In genomic region chr2:218127929-218128455, GRCh38 we compare ENCODE assay signal across 25 cellular contexts. TPM values are rescaled to one million over a fixed set of nuclear protein-coding genes. Genes with fewer than 3 reads are reported as not detected.
"Had no signal": no experiment of that assay in that cellular context is flagged by ENCODE, and none has a peak within 500 bp of the region (broad histone marks: within the 10 kb centered on the region; RNA-seq: fewer than 3 reads in every experiment).

No MANE protein-coding gene starts in this region.

- H3K4me1 ChIP-seq: psoas muscle, sigmoid colon had no signal

- H3K36me3 ChIP-seq: heart left ventricle, sigmoid colon had no signal

- H3K4me3 ChIP-seq: heart left ventricle, psoas muscle, sigmoid colon, skin epidermis had no signal

- FAIRE-seq: endothelial cell of umbilical vein, frontal cortex, islet of Langerhans, urothelium cell line had no signal

- DNase-seq: dermis blood vessel endothelial cell; endodermal cell; erythroblast; heart left ventricle; hippocampal formation; kidney glomerular epithelial cell; nephron progenitor cell; psoas muscle; retina; sigmoid colon; stimulated activated CD4-positive, alpha-beta T cell treated with anti-CD3 and anti-CD28 coated beads, Interleukin-12 subunit alpha, Interleukin-12 subunit beta, amount 100 ng/mL, for 4 hours; stimulated activated naive CD4-positive, alpha-beta T cell had no signal

- H3K9me3 Mint-ChIP-seq: mesothelial cell of epicardium, type B pancreatic cell had no signal

- H3K27me3 ChIP-seq: sigmoid colon had no signal

- H3K36me3 Mint-ChIP-seq: memory B cell, mesothelial cell of epicardium, type B pancreatic cell had no signal

- H3K27ac ChIP-seq: heart left ventricle, psoas muscle, sigmoid colon had no signal

- ATAC-seq: heart left ventricle, left lobe of liver, psoas muscle had no signal

- H3K4me3 Mint-ChIP-seq: endodermal cell, memory B cell, mesothelial cell of epicardium, nephron progenitor cell, type B pancreatic cell had no signal

- H3K27ac Mint-ChIP-seq: endodermal cell, memory B cell, mesothelial cell of epicardium, nephron progenitor cell, type B pancreatic cell had no signal

RNA-seq across cellular contexts. Expression of gene CXCR2, which starts 2.2 kb away (rescaled TPM):
- total RNA-seq: dermis blood vessel endothelial cell, endodermal cell, endothelial cell of umbilical vein, fibroblast of lung, glomerular endothelial cell, osteoblast, sigmoid colon had no signal
- polyA plus RNA-seq: endothelial cell of umbilical vein, fibroblast of lung had no signal

RNA-seq across cellular contexts. Expression of gene CXCR1, which starts 38.8 kb away (rescaled TPM):
- total RNA-seq: dermis blood vessel endothelial cell, endodermal cell, endothelial cell of umbilical vein, fibroblast of lung, glomerular endothelial cell, mesothelial cell of epicardium, osteoblast, sigmoid colon had no signal
- polyA plus RNA-seq: endothelial cell of umbilical vein, fibroblast of lung had no signal

RNA-seq across cellular contexts. Expression of gene RUFY4, which starts 58.9 kb away (rescaled TPM):
- total RNA-seq: dermis blood vessel endothelial cell, endothelial cell of umbilical vein, fibroblast of lung, frontal cortex, glomerular endothelial cell, left lobe of liver, lower leg skin, mesothelial cell of epicardium, osteoblast, psoas muscle had no signal
- polyA plus RNA-seq: endothelial cell of umbilical vein, fibroblast of lung, heart left ventricle had no signal
